In genomic region chr15:41022487-41023090, GRCh38 we compare ENCODE assay signal across 8 cellular contexts.
A peak's percentile ranks its signal among the peaks of the same experiment; 100 is the strongest.
DNase-seq lines count a peak whose midpoint lies in the region; ATAC-seq and TF ChIP-seq lines count a peak whose summit lies in the region.

No MANE protein-coding gene starts in this region.

- TF ChIP-seq CTCF in HFF-Myc (IDR thresholded peaks at IDR 0.05; ENCODE audit: low read depth, low read length, missing control alignments): peak; percentile 74

- H3K4me3 ChIP-seq in HFF-Myc (replicated peaks; ENCODE audit: low read depth, low read length): no peak overlapping the region

- ATAC-seq in SK-N-SH treated with all-trans-retinoic acid at 6 μM for 48 hours (peak; percentile 64), HG03442 (IDR thresholded peaks at IDR 0.05; ENCODE audit: unreplicated experiment) (no peak)

- DNase-seq in DMS114 treated with DMSO at 0.1 percent for 48 hours (lab: John Stamatoyannopoulos, UW; ENCODE audit: unreplicated experiment) (peak; percentile 9), HFF-Myc (ENCODE audit: extremely low read depth, low read depth) (no peak), T47D (ENCODE audit: low read depth in 1 of 2, low spot score in 1 of 2) (peak; percentile 14 to 68), iris pigment epithelial cell (ENCODE audit: low read depth) (peak; percentile 68), cerebellar nuclear complex (lab: John Stamatoyannopoulos, UW) (no peak)
- peak; percentile 19 for DNase-seq in stimulated activated CD4-positive, alpha-beta T cell treated with anti-CD3 and anti-CD28 coated beads, Interleukin-4, amount 100 ng/mL, for 1 hour

- in situ Hi-C loops in T47D (cut with HindIII; ENCODE audit: low pct_unique_long_range_greater_than_20kb, low sequenced_read_pairs): no loop called here

TF ChIP-seq in SK-N-SH treated with all-trans-retinoic acid at 6 μM for 48 hours, 23 proteins besides CTCF, POLR2A, EP300 and RAD21:
- no peak for TF ChIP-seq ZFP3 (CRISPR knock-in tag; IDR thresholded peaks at IDR 0.05)
- TF ChIP-seq GLIS3 (CRISPR knock-in tag; IDR thresholded peaks at IDR 0.05): no peak
- TF ChIP-seq ZNF565 (CRISPR knock-in tag; conservative IDR thresholded peaks at IDR 0.05; ENCODE audit: low read depth): no peak
- no peak for TF ChIP-seq ISL1 (CRISPR knock-in tag; IDR thresholded peaks at IDR 0.05)
- TF ChIP-seq, protein P1, sequence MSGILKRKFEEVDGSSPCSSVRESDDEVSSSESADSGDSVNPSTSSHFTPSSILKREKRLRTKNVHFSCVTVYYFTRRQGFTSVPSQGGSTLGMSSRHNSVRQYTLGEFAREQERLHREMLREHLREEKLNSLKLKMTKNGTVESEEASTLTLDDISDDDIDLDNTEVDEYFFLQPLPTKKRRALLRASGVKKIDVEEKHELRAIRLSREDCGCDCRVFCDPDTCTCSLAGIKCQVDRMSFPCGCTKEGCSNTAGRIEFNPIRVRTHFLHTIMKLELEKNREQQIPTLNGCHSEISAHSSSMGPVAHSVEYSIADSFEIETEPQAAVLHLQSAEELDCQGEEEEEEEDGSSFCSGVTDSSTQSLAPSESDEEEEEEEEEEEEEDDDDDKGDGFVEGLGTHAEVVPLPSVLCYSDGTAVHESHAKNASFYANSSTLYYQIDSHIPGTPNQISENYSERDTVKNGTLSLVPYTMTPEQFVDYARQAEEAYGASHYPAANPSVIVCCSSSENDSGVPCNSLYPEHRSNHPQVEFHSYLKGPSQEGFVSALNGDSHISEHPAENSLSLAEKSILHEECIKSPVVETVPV (CRISPR knock-in tag; IDR thresholded peaks at IDR 0.05): no peak
- TF ChIP-seq, protein P2, sequence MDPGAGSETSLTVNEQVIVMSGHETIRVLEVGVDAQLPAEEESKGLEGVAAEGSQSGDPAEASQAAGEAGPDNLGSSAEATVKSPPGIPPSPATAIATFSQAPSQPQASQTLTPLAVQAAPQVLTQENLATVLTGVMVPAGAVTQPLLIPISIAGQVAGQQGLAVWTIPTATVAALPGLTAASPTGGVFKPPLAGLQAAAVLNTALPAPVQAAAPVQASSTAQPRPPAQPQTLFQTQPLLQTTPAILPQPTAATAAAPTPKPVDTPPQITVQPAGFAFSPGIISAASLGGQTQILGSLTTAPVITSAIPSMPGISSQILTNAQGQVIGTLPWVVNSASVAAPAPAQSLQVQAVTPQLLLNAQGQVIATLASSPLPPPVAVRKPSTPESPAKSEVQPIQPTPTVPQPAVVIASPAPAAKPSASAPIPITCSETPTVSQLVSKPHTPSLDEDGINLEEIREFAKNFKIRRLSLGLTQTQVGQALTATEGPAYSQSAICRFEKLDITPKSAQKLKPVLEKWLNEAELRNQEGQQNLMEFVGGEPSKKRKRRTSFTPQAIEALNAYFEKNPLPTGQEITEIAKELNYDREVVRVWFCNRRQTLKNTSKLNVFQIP (CRISPR knock-in tag; IDR thresholded peaks at IDR 0.05; ENCODE audit: borderline replicate concordance, low read depth): no peak
- no peak for TF ChIP-seq ZC3H10 (CRISPR knock-in tag; IDR thresholded peaks at IDR 0.05)
- no peak for TF ChIP-seq TOX (CRISPR knock-in tag; IDR thresholded peaks at IDR 0.05; ENCODE audit: borderline replicate concordance)
- no peak for TF ChIP-seq RARB (CRISPR knock-in tag; IDR thresholded peaks at IDR 0.05)
- TF ChIP-seq, protein P3, sequence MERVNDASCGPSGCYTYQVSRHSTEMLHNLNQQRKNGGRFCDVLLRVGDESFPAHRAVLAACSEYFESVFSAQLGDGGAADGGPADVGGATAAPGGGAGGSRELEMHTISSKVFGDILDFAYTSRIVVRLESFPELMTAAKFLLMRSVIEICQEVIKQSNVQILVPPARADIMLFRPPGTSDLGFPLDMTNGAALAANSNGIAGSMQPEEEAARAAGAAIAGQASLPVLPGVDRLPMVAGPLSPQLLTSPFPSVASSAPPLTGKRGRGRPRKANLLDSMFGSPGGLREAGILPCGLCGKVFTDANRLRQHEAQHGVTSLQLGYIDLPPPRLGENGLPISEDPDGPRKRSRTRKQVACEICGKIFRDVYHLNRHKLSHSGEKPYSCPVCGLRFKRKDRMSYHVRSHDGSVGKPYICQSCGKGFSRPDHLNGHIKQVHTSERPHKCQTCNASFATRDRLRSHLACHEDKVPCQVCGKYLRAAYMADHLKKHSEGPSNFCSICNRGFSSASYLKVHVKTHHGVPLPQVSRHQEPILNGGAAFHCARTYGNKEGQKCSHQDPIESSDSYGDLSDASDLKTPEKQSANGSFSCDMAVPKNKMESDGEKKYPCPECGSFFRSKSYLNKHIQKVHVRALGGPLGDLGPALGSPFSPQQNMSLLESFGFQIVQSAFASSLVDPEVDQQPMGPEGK (CRISPR knock-in tag; IDR thresholded peaks at IDR 0.05; ENCODE audit: borderline replicate concordance): no peak
- TF ChIP-seq TCF4 (CRISPR knock-in tag; IDR thresholded peaks at IDR 0.05; ENCODE audit: borderline replicate concordance): no peak
- TF ChIP-seq CSDC2 (CRISPR knock-in tag; IDR thresholded peaks at IDR 0.05): no peak
- no peak for TF ChIP-seq ZNF70 (CRISPR knock-in tag; IDR thresholded peaks at IDR 0.05)
- TF ChIP-seq ZFP30 (CRISPR knock-in tag; IDR thresholded peaks at IDR 0.05): no peak
- TF ChIP-seq OSR1 (CRISPR knock-in tag; IDR thresholded peaks at IDR 0.05): no peak

Comparison
In these comparisons a context has a peak if more than half of its experiments do, and no peak if none do; other contexts are left out.
1. DNase-seq: peak in DMS114 treated with DMSO at 0.1 percent for 48 hours (single experiment), T47D (2 of 2), iris pigment epithelial cell (single experiment) and stimulated activated CD4-positive, alpha-beta T cell treated with anti-CD3 and anti-CD28 coated beads, Interleukin-4, amount 100 ng/mL, for 1 hour (single experiment); none in HFF-Myc (single experiment) and cerebellar nuclear complex (0 of 2).